ENCODE assay signal across 4 cellular contexts in genomic region chr7:72415586-72415985, GRCh38. TPM values are rescaled to one million over a fixed set of nuclear protein-coding genes. Genes with fewer than 3 reads are reported as not detected.
"Had no signal": no experiment of that assay in that cellular context is flagged by ENCODE, and none has a peak within 500 bp of the region (broad histone marks: within the 10 kb centered on the region; RNA-seq: fewer than 3 reads in every experiment).

No MANE protein-coding gene starts in this region.

- ATAC-seq: GM12878 had no signal

- DNase-seq: GDM1, GF-D8 had no signal

- H3K4me3 ChIP-seq: GM12878 had no signal

RNA-seq across cellular contexts. Expression of gene CALN1, which starts 3.4 kb away (rescaled TPM):
- total RNA-seq: G401 had no signal
